In genomic region chr11:4187055-4187988, GRCh38 we compare ENCODE assay signal across 8 cellular contexts.
DNase-seq lines count a peak whose midpoint lies in the region; ATAC-seq, FAIRE-seq and TF ChIP-seq lines count a peak whose summit lies in the region.

No MANE protein-coding gene starts in this region.

- H3K9me3 ChIP-seq in ES-I3 (ENCODE audit: control insufficient read depth, insufficient read depth, low read length) (no peaks in the 10 kb centered on the region), SJCRH30 (replicated peaks) (no peaks in the 10 kb centered on the region), gastroesophageal sphincter (no peaks in the 10 kb centered on the region), neuronal stem cell (replicated peaks in 1 of 2; ENCODE audit: control insufficient read depth in 2 of 2, insufficient read depth in 1 of 2, low read depth in 1 of 2, low read length in 2 of 2) (peaks cover 0 to 2% of the 10 kb centered on the region in 2 donors), stomach smooth muscle (ENCODE audit: control insufficient read depth in 2 of 2, low read length in 2 of 2) (no peaks in the 10 kb centered on the region)

- no peak for TF ChIP-seq EP300 in gastroesophageal sphincter (IDR thresholded peaks at IDR 0.05)

- peaks cover 15% of the 10 kb centered on the region for H3K27me3 ChIP-seq in SJCRH30
- H3K27me3 ChIP-seq in gastroesophageal sphincter = no peaks in the 10 kb centered on the region
- H3K27me3 ChIP-seq in neuronal stem cell (ENCODE audit: control insufficient read depth in 3 of 3, insufficient read depth in 3 of 3, low read depth in 1 of 3, low read length in 3 of 3) = peaks cover 0 to 41% (median 2%) of the 10 kb centered on the region in 3 experiments
- no peaks in the 10 kb centered on the region for H3K27me3 ChIP-seq in stomach smooth muscle (ENCODE audit: control insufficient read depth in 1 of 2, insufficient read depth in 2 of 2, low read length in 2 of 2)

- H3K4me2 ChIP-seq in neuronal stem cell (ENCODE audit: insufficient read depth, low read length, poor library complexity, severe bottlenecking) = peak overlapping the region; percentile 87

- peak; percentile 90 for TF ChIP-seq CTCF in LNCAP (IDR thresholded peaks at IDR 0.05)
- peak; percentile 94 to 97 (median 96) for TF ChIP-seq CTCF in gastroesophageal sphincter (IDR thresholded peaks at IDR 0.05)

- ATAC-seq in gastroesophageal sphincter = peak; percentile 92

- H3K27ac ChIP-seq in SJCRH30 (no peak overlapping the region), gastroesophageal sphincter (peak overlapping the region; percentile 7 to 88 (median 69)), neuronal stem cell (replicated peaks; ENCODE audit: low read length) (no peak overlapping the region), stomach smooth muscle (ENCODE audit: low read length) (no peak overlapping the region)

- WGBS in gastroesophageal sphincter (ENCODE audit: low coverage in 1 of 2), 2 donors = 0% methylated on average over 3 to 4 of the region's 83 CpGs
- no CpG with 5 or more reads among the region's 83 CpGs for WGBS in neuronal stem cell (ENCODE audit: extremely low coverage in 2 of 2, insufficient read length in 2 of 2, insufficient replicate concordance in 1 of 2), 2 donors

- H2BK120ac ChIP-seq in neuronal stem cell (ENCODE audit: low read depth, low read length) = peak overlapping the region; percentile 14

- H3K9ac ChIP-seq in ES-I3 (ENCODE audit: low read depth, low read length) (peak overlapping the region; percentile 67), neuronal stem cell (ENCODE audit: low read depth, low read length, poor library complexity) (peak overlapping the region; percentile 90), stomach smooth muscle (ENCODE audit: low read length in 2 of 2) (peak overlapping the region; percentile 58 to 68)

- H2AFZ ChIP-seq in neuronal stem cell (ENCODE audit: low read length) = peak overlapping the region; percentile 99

- TF ChIP-seq POLR2A in H54 (IDR thresholded peaks at IDR 0.05; ENCODE audit: low read depth, low read length) (no peak; the same call in 1 of the 2 replicates), gastroesophageal sphincter (IDR thresholded peaks at IDR 0.05) (no peak)

- H3K18ac ChIP-seq in neuronal stem cell (ENCODE audit: low read length) = peak overlapping the region; percentile 96

- no peak overlapping the region for H2BK12ac ChIP-seq in neuronal stem cell (ENCODE audit: low read length)

- H3K4me3 ChIP-seq in SJCRH30 (peak overlapping the region; percentile 59), gastroesophageal sphincter (peak overlapping the region; percentile 56 to 67), neuronal stem cell (ENCODE audit: low read length in 2 of 2) (peak overlapping the region; percentile 46 to 89), stomach smooth muscle (ENCODE audit: low read length in 2 of 2) (peak overlapping the region; percentile 43 to 77)

- no peak overlapping the region for H2BK15ac ChIP-seq in neuronal stem cell (ENCODE audit: low read length)

- no peak for FAIRE-seq in H54 (lab: Jason Lieb, UNC)

- H4K8ac ChIP-seq in neuronal stem cell (ENCODE audit: low read depth, low read length) = no peak overlapping the region

- H2AK5ac ChIP-seq in neuronal stem cell (ENCODE audit: low read depth, low read length) = no peak overlapping the region

- DNase-seq in H54 (ENCODE audit: insufficient read length, low spot score) = peak; percentile 89
- DNase-seq in SJCRH30 = peak; percentile 72 to 83
- DNase-seq in activated naive CD4-positive, alpha-beta T cell (lab: John Stamatoyannopoulos, UW) = peak; percentile 70 to 82 (median 80)
- DNase-seq in neuronal stem cell (ENCODE audit: low spot score) = peak; percentile 86

- H3K23ac ChIP-seq in neuronal stem cell (ENCODE audit: low read depth, low read length, poor library complexity) = peak overlapping the region; percentile 69

- H3K4ac ChIP-seq in neuronal stem cell (ENCODE audit: low read length) = no peak overlapping the region

- H3K36me3 ChIP-seq in ES-I3 (ENCODE audit: insufficient read depth, low read length) (no peaks in the 10 kb centered on the region), SJCRH30 (no peaks in the 10 kb centered on the region), gastroesophageal sphincter (no peaks in the 10 kb centered on the region), neuronal stem cell (replicated peaks in 1 of 2; ENCODE audit: control insufficient read depth in 2 of 2, insufficient read depth in 2 of 2, low read length in 2 of 2) (no peaks in the 10 kb centered on the region), stomach smooth muscle (ENCODE audit: control insufficient read depth in 2 of 2, insufficient read depth in 2 of 2, low read length in 2 of 2) (no peaks in the 10 kb centered on the region)

- H2BK5ac ChIP-seq in neuronal stem cell (ENCODE audit: low read length) = no peak overlapping the region

- H3K4me1 ChIP-seq in ES-I3 (ENCODE audit: insufficient read depth, low read length) (no peaks in the 10 kb centered on the region), SJCRH30 (no peaks in the 10 kb centered on the region), gastroesophageal sphincter (peaks cover 0 to 53% (median 0%) of the 10 kb centered on the region in 3 donors), neuronal stem cell (ENCODE audit: control insufficient read depth in 2 of 2, insufficient read depth in 1 of 2, low read depth in 1 of 2, low read length in 2 of 2) (peaks cover 0 to 2% of the 10 kb centered on the region in 2 donors), stomach smooth muscle (ENCODE audit: control insufficient read depth, insufficient read depth, low read length) (peaks cover 10% of the 10 kb centered on the region)

- no peak overlapping the region for H4K91ac ChIP-seq in neuronal stem cell (ENCODE audit: low read depth, low read length, poor library complexity)

- peak overlapping the region; percentile 43 for H3K14ac ChIP-seq in neuronal stem cell (ENCODE audit: low read length)

- no peaks in the 10 kb centered on the region for H3K79me1 ChIP-seq in neuronal stem cell (ENCODE audit: low read depth, low read length)

Comparison
In these comparisons a context has a peak if more than half of its experiments do, and no peak if none do; other contexts are left out.
1. H3K27ac ChIP-seq: peak in gastroesophageal sphincter (4 of 4); none in SJCRH30 (single experiment), neuronal stem cell (single experiment) and stomach smooth muscle (single experiment).
2. Peak in every context shown above with its lines, with median percentiles within 50 percentile points of each other: H3K9ac ChIP-seq, DNase-seq and H3K4me3 ChIP-seq.